Comparison of ENCODE assay signal across 1 cellular context in the genomic region with DNA sequence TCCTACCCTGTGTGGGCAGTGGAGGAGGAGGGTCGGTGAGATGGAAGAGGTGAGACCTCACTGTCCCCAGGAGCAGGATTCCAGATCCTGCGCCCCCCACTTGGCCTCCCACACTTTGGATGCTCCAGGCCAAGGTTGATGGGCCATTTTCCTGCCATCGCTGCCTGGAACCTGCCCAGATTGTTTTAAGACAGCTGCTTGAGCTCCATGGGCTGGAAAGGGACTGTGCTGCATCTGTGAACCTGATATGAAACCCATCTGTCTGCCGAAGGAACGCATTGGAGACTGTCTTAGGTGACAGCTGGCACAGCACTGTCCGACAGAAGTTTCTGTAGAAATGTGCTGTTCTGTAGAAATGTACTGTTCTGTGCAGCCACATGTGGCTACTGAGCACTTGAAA.
TF ChIP-seq lines count a peak whose summit lies in the region.

No MANE protein-coding gene starts in this region.

TF ChIP-seq in H1, 55 proteins besides CTCF, POLR2A, EP300 and RAD21:
- no peak for TF ChIP-seq CHD7 (IDR thresholded peaks at IDR 0.05; ENCODE audit: insufficient replicate concordance, low read length)
- no peak for TF ChIP-seq RNF2 (IDR thresholded peaks at IDR 0.05; ENCODE audit: borderline replicate concordance, low read depth, low read length, missing control alignments, poor library complexity, severe bottlenecking)
- no peak for TF ChIP-seq NRF1 (IDR thresholded peaks at IDR 0.05; ENCODE audit: low read depth, low read length)
- TF ChIP-seq ATF3 (IDR thresholded peaks at IDR 0.05; ENCODE audit: insufficient read depth, low read depth, low read length) = no peak
- TF ChIP-seq ZNF274 (IDR thresholded peaks at IDR 0.05; ENCODE audit: borderline replicate concordance, extremely low read depth, low read length) = no peak
- no peak for TF ChIP-seq ASH2L (IDR thresholded peaks at IDR 0.05; ENCODE audit: low read length)
- TF ChIP-seq CEBPB (IDR thresholded peaks at IDR 0.05; ENCODE audit: low read depth, low read length) = no peak
